In the genomic region with DNA sequence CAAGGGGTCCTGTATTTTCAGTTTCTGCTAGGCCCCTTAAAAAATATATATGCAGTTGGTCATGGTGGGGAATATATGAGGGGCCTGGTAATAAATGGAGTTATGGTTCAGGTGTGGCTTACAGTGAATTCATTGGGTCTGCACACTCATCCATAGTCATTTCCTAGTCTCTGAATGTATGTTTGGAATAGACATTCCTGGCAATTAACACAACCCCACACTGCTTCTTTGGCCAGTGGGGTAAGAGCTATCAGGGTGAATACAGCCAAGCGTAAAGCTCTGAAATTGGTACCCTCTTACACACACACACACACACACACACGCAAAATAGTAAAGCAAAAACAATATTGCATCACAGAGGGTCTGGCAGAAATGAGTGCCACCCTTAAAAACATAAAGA, we compare ENCODE assay signal across 18 cellular contexts.
"Had no signal": no experiment of that assay in that cellular context is flagged by ENCODE, and none has a peak within 500 bp of the region (broad histone marks: within the 10 kb centered on the region; RNA-seq: fewer than 3 reads in every experiment).

No MANE protein-coding gene starts in this region.

- H3K27me3 ChIP-seq: ascending aorta, cardiac muscle cell, heart right ventricle, tibial artery had no signal

- H3K36me3 ChIP-seq: ascending aorta, cardiac muscle cell, heart right ventricle, left ventricle myocardium inferior, tibial artery had no signal

- H3K4me1 ChIP-seq: ascending aorta, heart right ventricle, left ventricle myocardium inferior, tibial artery had no signal

- H3K4me3 ChIP-seq: ascending aorta, cardiac muscle cell, dorsolateral prefrontal cortex, heart right ventricle, left ventricle myocardium inferior, tibial artery had no signal

- DNase-seq: activated CD4-positive, alpha-beta T cell treated with anti-CD3 and anti-CD28 coated beads, Interleukin-2, amount 10 ng/mL, durations not matched to agents 7 days and 5 days; activated CD8-positive, alpha-beta memory T cell treated with anti-CD3 and anti-CD28 coated beads, Interleukin-2, amount 50 U/mL, for 4 hours; activated naive CD4-positive, alpha-beta T cell treated with anti-CD3 and anti-CD28 coated beads, Interleukin-2, amount 50 U/mL, for 16 hours; activated T-cell treated with anti-CD3 and anti-CD28 coated beads, Interleukin-2, amount 50 U/mL, for 4 hours; dorsolateral prefrontal cortex; heart right ventricle; immature natural killer cell; kidney glomerular epithelial cell; left ventricle myocardium inferior; occipital lobe; stimulated activated CD4-positive, alpha-beta T cell treated with anti-CD3 and anti-CD28 coated beads, Interleukin-12 subunit alpha, Interleukin-12 subunit beta, amount 100 ng/mL, for 4 hours; stimulated activated CD4-positive, alpha-beta T cell treated with anti-CD3 and anti-CD28 coated beads, Interleukin-1b, Interleukin-23, amount 100 ng/mL, for 48 hours; stimulated activated CD8-positive, alpha-beta memory T cell treated with anti-CD3 and anti-CD28 coated beads, Interleukin-4, amount 100 ng/mL, for 48 hours; stimulated activated naive CD4-positive, alpha-beta T cell treated with Interleukin-2 at 50 U/mL for 16 hours; substantia nigra; tibial artery had no signal

- H3K27ac Mint-ChIP-seq: activated CD4-positive, alpha-beta T cell treated with anti-CD3 and anti-CD28 coated beads, Interleukin-2, amount 10 ng/mL, durations not matched to agents 7 days and 5 days; immature natural killer cell had no signal

- H3K36me3 Mint-ChIP-seq: immature natural killer cell had no signal

- H3K9me3 ChIP-seq: ascending aorta, heart right ventricle, left ventricle myocardium inferior, tibial artery had no signal

- H3K27ac ChIP-seq: ascending aorta, cardiac muscle cell, dorsolateral prefrontal cortex, heart right ventricle, left ventricle myocardium inferior, tibial artery had no signal

- ATAC-seq: activated T-cell treated with anti-CD3 and anti-CD28 coated beads, Interleukin-2, amount 50 U/mL, for 4 hours; heart right ventricle had no signal

- H3K4me1 Mint-ChIP-seq: activated CD4-positive, alpha-beta T cell treated with anti-CD3 and anti-CD28 coated beads, Interleukin-2, amount 10 ng/mL, durations not matched to agents 7 days and 5 days; immature natural killer cell had no signal

- H3K4me3 Mint-ChIP-seq: activated CD4-positive, alpha-beta T cell treated with anti-CD3 and anti-CD28 coated beads, Interleukin-2, amount 10 ng/mL, durations not matched to agents 7 days and 5 days; activated T-cell treated with anti-CD3 and anti-CD28 coated beads, Interleukin-2, amount 50 U/mL, for 4 hours; immature natural killer cell had no signal

- H3K9me3 Mint-ChIP-seq: activated CD4-positive, alpha-beta T cell treated with anti-CD3 and anti-CD28 coated beads, Interleukin-2, amount 10 ng/mL, durations not matched to agents 7 days and 5 days; activated T-cell treated with anti-CD3 and anti-CD28 coated beads, Interleukin-2, amount 50 U/mL, for 4 hours; immature natural killer cell had no signal
